In genomic region chr10:130817046-130817624, GRCh38 we compare ENCODE assay signal across 22 cellular contexts.
"Had no signal": no experiment of that assay in that cellular context is flagged by ENCODE, and none has a peak within 500 bp of the region (broad histone marks: within the 10 kb centered on the region; RNA-seq: fewer than 3 reads in every experiment).

No MANE protein-coding gene starts in this region.

- H3K4me1 Mint-ChIP-seq: activated CD4-positive, alpha-beta T cell treated with anti-CD3 and anti-CD28 coated beads for 36 hours; activated naive CD4-positive, alpha-beta T cell treated with anti-CD3 and anti-CD28 coated beads, Interleukin-2, amount 10 ng/mL, durations not matched to agents 7 days and 5 days; activated naive CD8-positive, alpha-beta T cell treated with anti-CD3 and anti-CD28 coated beads, Interleukin-2, amount 10 ng/mL, durations not matched to agents 7 days and 5 days; endodermal cell; naive thymus-derived CD4-positive, alpha-beta T cell; stimulated activated memory B cell treated with anti-CD40 and anti-IgM and Interleukin-4, amounts not matched to agents 10 μg/mL and 1 μg/mL and 100 μg/mL, for 72 hours; stimulated activated naive CD8-positive, alpha-beta T cell treated with anti-CD3 and anti-CD28 coated beads, Interleukin-15, amount 100 ng/mL, for 72 hours had no signal

- H3K4me3 ChIP-seq: ascending aorta, right atrium auricular region, smooth muscle cell, thyroid gland had no signal

- H3K9me3 Mint-ChIP-seq: endodermal cell had no signal

- H3K36me3 Mint-ChIP-seq: activated naive CD4-positive, alpha-beta T cell treated with anti-CD3 and anti-CD28 coated beads, Interleukin-2, amount 10 ng/mL, durations not matched to agents 7 days and 5 days; activated naive CD8-positive, alpha-beta T cell treated with anti-CD3 and anti-CD28 coated beads, Interleukin-2, amount 10 ng/mL, durations not matched to agents 7 days and 5 days; naive thymus-derived CD4-positive, alpha-beta T cell; stimulated activated memory B cell treated with anti-CD40 and anti-IgM and Interleukin-4, amounts not matched to agents 10 μg/mL and 1 μg/mL and 100 μg/mL, for 72 hours had no signal

- H3K4me3 Mint-ChIP-seq: activated CD4-positive, alpha-beta T cell treated with anti-CD3 and anti-CD28 coated beads for 36 hours; activated CD8-positive, alpha-beta T cell treated with anti-CD3 and anti-CD28 coated beads, Interleukin-2, amount 10 ng/mL, durations not matched to agents 7 days and 5 days; activated naive CD4-positive, alpha-beta T cell treated with anti-CD3 and anti-CD28 coated beads, Interleukin-2, amount 10 ng/mL, durations not matched to agents 7 days and 5 days; activated naive CD8-positive, alpha-beta T cell treated with anti-CD3 and anti-CD28 coated beads, Interleukin-2, amount 10 ng/mL, durations not matched to agents 7 days and 5 days; dendritic cell treated with granulocyte-macrophage colony-stimulating factor and Interleukin-4, amounts not matched to agents 40 ng/mL and 50 ng/mL, for 4 days; endodermal cell; naive thymus-derived CD4-positive, alpha-beta T cell; stimulated activated memory B cell treated with anti-CD40 and anti-IgM and Interleukin-4, amounts not matched to agents 10 μg/mL and 1 μg/mL and 100 μg/mL, for 72 hours; stimulated activated naive CD8-positive, alpha-beta T cell treated with anti-CD3 and anti-CD28 coated beads, Interleukin-15, amount 100 ng/mL, for 72 hours had no signal

- H3K27ac Mint-ChIP-seq: activated CD4-positive, alpha-beta T cell treated with anti-CD3 and anti-CD28 coated beads for 36 hours; activated CD8-positive, alpha-beta T cell treated with anti-CD3 and anti-CD28 coated beads, Interleukin-2, amount 10 ng/mL, durations not matched to agents 7 days and 5 days; activated naive CD4-positive, alpha-beta T cell treated with anti-CD3 and anti-CD28 coated beads, Interleukin-2, amount 10 ng/mL, durations not matched to agents 7 days and 5 days; activated naive CD8-positive, alpha-beta T cell treated with anti-CD3 and anti-CD28 coated beads, Interleukin-2, amount 10 ng/mL, durations not matched to agents 7 days and 5 days; dendritic cell treated with granulocyte-macrophage colony-stimulating factor and Interleukin-4, amounts not matched to agents 40 ng/mL and 50 ng/mL, for 4 days; endodermal cell; naive thymus-derived CD4-positive, alpha-beta T cell; stimulated activated memory B cell treated with anti-CD40 and anti-IgM and Interleukin-4, amounts not matched to agents 10 μg/mL and 1 μg/mL and 100 μg/mL, for 72 hours; stimulated activated naive CD8-positive, alpha-beta T cell treated with anti-CD3 and anti-CD28 coated beads, Interleukin-15, amount 100 ng/mL, for 72 hours had no signal

- H3K27me3 Mint-ChIP-seq: activated naive CD4-positive, alpha-beta T cell treated with anti-CD3 and anti-CD28 coated beads, Interleukin-2, amount 10 ng/mL, durations not matched to agents 7 days and 5 days; activated naive CD8-positive, alpha-beta T cell treated with anti-CD3 and anti-CD28 coated beads, Interleukin-2, amount 10 ng/mL, durations not matched to agents 7 days and 5 days; dendritic cell treated with granulocyte-macrophage colony-stimulating factor and Interleukin-4, amounts not matched to agents 40 ng/mL and 50 ng/mL, for 4 days; stimulated activated memory B cell treated with anti-CD40 and anti-IgM and Interleukin-4, amounts not matched to agents 10 μg/mL and 1 μg/mL and 100 μg/mL, for 72 hours; stimulated activated naive CD8-positive, alpha-beta T cell treated with anti-CD3 and anti-CD28 coated beads, Interleukin-15, amount 100 ng/mL, for 72 hours had no signal

- DNase-seq: activated CD4-positive, alpha-beta T cell treated with anti-CD3 and anti-CD28 coated beads for 36 hours; activated CD4-positive, CD25-positive, alpha-beta regulatory T cell; activated CD8-positive, alpha-beta T cell treated with anti-CD3 and anti-CD28 coated beads, Interleukin-2, amount 10 ng/mL, durations not matched to agents 7 days and 5 days; activated gamma-delta T cell; activated naive CD4-positive, alpha-beta T cell treated with anti-CD3 and anti-CD28 coated beads, Interleukin-2, amount 10 ng/mL, durations not matched to agents 7 days and 5 days; activated naive CD8-positive, alpha-beta T cell treated with anti-CD3 and anti-CD28 coated beads, Interleukin-2, amount 10 ng/mL, durations not matched to agents 7 days and 5 days; brain microvascular endothelial cell; endodermal cell; foreskin keratinocyte; left cardiac atrium; left ventricle myocardium superior; naive thymus-derived CD4-positive, alpha-beta T cell; stimulated activated CD4-positive, alpha-beta T cell treated with anti-CD3 and anti-CD28 coated beads, Interleukin-1b, Interleukin-23, amount 100 ng/mL, for 48 hours; stimulated activated CD4-positive, alpha-beta T cell treated with anti-CD3 and anti-CD28 coated beads, Interleukin-4, amount 100 ng/mL, for 4 hours; stimulated activated CD8-positive, alpha-beta memory T cell treated with anti-CD3 and anti-CD28 coated beads, Interleukin-4, amount 100 ng/mL, for 48 hours; stimulated activated naive CD8-positive, alpha-beta T cell treated with anti-CD3 and anti-CD28 coated beads, Interleukin-15, amount 100 ng/mL, for 72 hours had no signal
